Comparison of ENCODE assay signal across 22 cellular contexts in genomic region chr10:119446441-119447277, GRCh38.
DNase-seq lines count a peak whose midpoint lies in the region; ATAC-seq and TF ChIP-seq lines count a peak whose summit lies in the region.
"Had no signal": no experiment of that assay in that cellular context is flagged by ENCODE, and none has a peak within 500 bp of the region (broad histone marks: within the 10 kb centered on the region; RNA-seq: fewer than 3 reads in every experiment).

No MANE protein-coding gene starts in this region.

- H3K27ac ChIP-seq in left ventricle myocardium inferior (replicated peaks) (peak overlapping the region; percentile 3), heart right ventricle (no peak overlapping the region)
- H3K27ac ChIP-seq: BLaER1, PC-9, SJSA1 had no signal

- DNase-seq in left ventricle myocardium inferior (no peak), heart right ventricle (no peak), glutamatergic neuron (no peak), neural crest cell (ENCODE audit: low read depth, low spot score) (no peak), NCI-H748 (lab: John Stamatoyannopoulos, UW; ENCODE audit: unreplicated experiment) (no peak), NCI-H2107 (lab: John Stamatoyannopoulos, UW) (no peak), NCI-H1105 (lab: John Stamatoyannopoulos, UW) (no peak)
- DNase-seq: CD4-positive, CD25-positive, alpha-beta regulatory T cell; DMS153; DND-41; Kasumi-1; NCI-H1092 treated with DMSO at 0.1 percent for 48 hours; NCI-H1436 treated with DMSO at 0.1 percent for 48 hours; NCI-H1930; NCI-H446; NCI-H524 treated with DMSO at 0.1 percent for 48 hours; NCI-H82; PC-9 had no signal

- TF ChIP-seq CTCF in left ventricle myocardium inferior (IDR thresholded peaks at IDR 0.05; ENCODE audit: borderline replicate concordance) (no peak), heart right ventricle (IDR thresholded peaks at IDR 0.05) (no peak), glutamatergic neuron (IDR thresholded peaks at IDR 0.05; ENCODE audit: partially characterized antibody, unreplicated experiment) (no peak), neural crest cell (conservative IDR thresholded peaks at IDR 0.05) (no peak)

- H3K4me3 Mint-ChIP-seq in glutamatergic neuron (ENCODE audit: unreplicated experiment) (peak overlapping the region; percentile 28), neural crest cell (no peak overlapping the region)
- H3K4me3 Mint-ChIP-seq: CD4-positive, CD25-positive, alpha-beta regulatory T cell had no signal

- H3K4me1 Mint-ChIP-seq in glutamatergic neuron (ENCODE audit: low read depth, unreplicated experiment) (peaks cover 27% of the 10 kb centered on the region), neural crest cell (peaks cover 14% of the 10 kb centered on the region)

- H3K4me3 ChIP-seq in left ventricle myocardium inferior (no peak overlapping the region), heart right ventricle (no peak overlapping the region)
- H3K4me3 ChIP-seq: BLaER1, K562, PC-9, SJSA1 had no signal

- H3K36me3 Mint-ChIP-seq in glutamatergic neuron (ENCODE audit: unreplicated experiment) (peaks cover 5% of the 10 kb centered on the region), neural crest cell (ENCODE audit: low read depth) (no peaks in the 10 kb centered on the region)

- H3K27me3 Mint-ChIP-seq in glutamatergic neuron (ENCODE audit: unreplicated experiment): peaks cover 4% of the 10 kb centered on the region
- H3K27me3 Mint-ChIP-seq in neural crest cell (ENCODE audit: low read depth): no peaks in the 10 kb centered on the region

- ATAC-seq in heart right ventricle: no peak
- ATAC-seq: Right ventricle myocardium inferior had no signal

- H3K9me3 Mint-ChIP-seq in glutamatergic neuron (ENCODE audit: unreplicated experiment) (peaks cover 21% of the 10 kb centered on the region), neural crest cell (no peaks in the 10 kb centered on the region)
- H3K9me3 Mint-ChIP-seq: CD4-positive, CD25-positive, alpha-beta regulatory T cell had no signal

- H3K27me3 ChIP-seq in left ventricle myocardium inferior (ENCODE audit: low read depth) (no peaks in the 10 kb centered on the region), heart right ventricle (no peaks in the 10 kb centered on the region)
- H3K27me3 ChIP-seq: BLaER1, SJSA1 had no signal

- H3K4me1 ChIP-seq in left ventricle myocardium inferior (peaks cover 49% of the 10 kb centered on the region), heart right ventricle (peaks cover 6 to 48% (median 22%) of the 10 kb centered on the region in 9 donors)

- 94 to 95% methylated on average over 20 to 21 of the region's 21 CpGs for WGBS in heart right ventricle, 2 donors

- intact Hi-C loops in left ventricle myocardium inferior (cut with micrococcal nuclease): no loop called here
- intact Hi-C loops in heart right ventricle (cut with DNase I): loop anchor here in 2 of 10 donors (2.0 to 10.0 kb wide), 2 partner anchors 242 to 248 kb away; partner anchors contain the start of gene GRK5 (in 1 of the 2)

- peaks cover 75% of the 10 kb centered on the region for H3K36me3 ChIP-seq in left ventricle myocardium inferior
- peaks cover 0 to 83% (median 12%) of the 10 kb centered on the region in 9 donors for H3K36me3 ChIP-seq in heart right ventricle
- H3K36me3 ChIP-seq: BLaER1 had no signal

- H3K9me3 ChIP-seq in left ventricle myocardium inferior (replicated peaks): no peaks in the 10 kb centered on the region
- no peaks in the 10 kb centered on the region for H3K9me3 ChIP-seq in heart right ventricle
- H3K9me3 ChIP-seq: BLaER1, SJSA1 had no signal

- peak overlapping the region; percentile 12 for H3K27ac Mint-ChIP-seq in glutamatergic neuron (ENCODE audit: unreplicated experiment)
- H3K27ac Mint-ChIP-seq in neural crest cell (ENCODE audit: unreplicated experiment): peak overlapping the region; percentile 27
